24 cellular contexts compared by ENCODE assay signal in genomic region chr7:132083126-132084123, GRCh38.
"Had no signal": no experiment of that assay in that cellular context is flagged by ENCODE, and none has a peak within 500 bp of the region (broad histone marks: within the 10 kb centered on the region; RNA-seq: fewer than 3 reads in every experiment).

No MANE protein-coding gene starts in this region.

- H3K4me1 Mint-ChIP-seq: activated CD4-positive, alpha-beta memory T cell treated with anti-CD3 and anti-CD28 coated beads, Interleukin-2, amount 10 ng/mL, durations not matched to agents 7 days and 5 days; activated naive CD4-positive, alpha-beta T cell treated with anti-CD3 and anti-CD28 coated beads, Interleukin-2, amount 50 U/mL, for 24 hours; central memory CD8-positive, alpha-beta T cell; IgD-negative memory B cell had no signal

- H3K27ac ChIP-seq: ascending aorta, body of pancreas, KMS-11 had no signal

- DNase-seq: activated CD4-positive, alpha-beta memory T cell treated with anti-CD3 and anti-CD28 coated beads, Interleukin-2, amount 10 ng/mL, durations not matched to agents 7 days and 5 days; activated CD4-positive, alpha-beta T cell treated with anti-CD3 and anti-CD28 coated beads, Interleukin-2, amount 50 U/mL, for 1 hour; activated CD4-positive, CD25-positive, alpha-beta regulatory T cell; activated gamma-delta T cell treated with Interleukin-2 at 50 U/mL for 16 hours; activated T-cell treated with anti-CD3 and anti-CD28 coated beads for 4 hours; activated T-cell treated with anti-CD3 and anti-CD28 coated beads, Interleukin-2, amount 50 U/mL, for 48 hours; body of pancreas; NCI-H1092; NCI-H1417; NCI-H2029; NCI-H2107; NCI-H2171 treated with DMSO at 0.1 percent for 48 hours; NCI-H226; NK-92 treated with Interleukin-12 subunit alpha and Interleukin-12 subunit beta, amount 100 ng/mL, for 24 hours; PC-3; SHP77 treated with DMSO at 0.1 percent for 48 hours had no signal

- H3K4me1 ChIP-seq: body of pancreas had no signal

- H3K4me3 Mint-ChIP-seq: activated CD4-positive, alpha-beta memory T cell treated with anti-CD3 and anti-CD28 coated beads, Interleukin-2, amount 10 ng/mL, durations not matched to agents 7 days and 5 days; activated naive CD4-positive, alpha-beta T cell treated with anti-CD3 and anti-CD28 coated beads, Interleukin-2, amount 50 U/mL, for 24 hours; central memory CD8-positive, alpha-beta T cell; IgD-negative memory B cell; T-helper 1 cell treated with Interleukin-12 subunit alpha and Interleukin-12 subunit beta and Interleukin-4 antibody, amounts not matched to agents 30 μg/mL and 1 μg/mL, for 36 hours had no signal

- H3K36me3 Mint-ChIP-seq: activated naive CD4-positive, alpha-beta T cell treated with anti-CD3 and anti-CD28 coated beads, Interleukin-2, amount 50 U/mL, for 24 hours; IgD-negative memory B cell had no signal

- H3K9me3 ChIP-seq: ascending aorta, body of pancreas had no signal

- H3K9me3 Mint-ChIP-seq: activated CD4-positive, alpha-beta memory T cell treated with anti-CD3 and anti-CD28 coated beads, Interleukin-2, amount 10 ng/mL, durations not matched to agents 7 days and 5 days; activated naive CD4-positive, alpha-beta T cell treated with anti-CD3 and anti-CD28 coated beads, Interleukin-2, amount 50 U/mL, for 24 hours; activated T-helper 2 cell treated with anti-CD3 and anti-CD28 coated beads, Interferon-gamma antibody, Interleukin-2, Interleukin-4, amounts not matched to agents 10 μg/mL and 5 μg/mL and 100 μg/mL, durations not matched to agents 14 hours and 24 hours and 36 hours; central memory CD8-positive, alpha-beta T cell; IgD-negative memory B cell; T-helper 1 cell treated with Interleukin-12 subunit alpha and Interleukin-12 subunit beta and Interleukin-4 antibody, amounts not matched to agents 30 μg/mL and 1 μg/mL, for 36 hours had no signal

- H3K4me2 ChIP-seq: KMS-11 had no signal

- H3K4me3 ChIP-seq: ascending aorta, body of pancreas had no signal

- H3K27ac Mint-ChIP-seq: activated CD4-positive, alpha-beta memory T cell treated with anti-CD3 and anti-CD28 coated beads, Interleukin-2, amount 10 ng/mL, durations not matched to agents 7 days and 5 days; activated naive CD4-positive, alpha-beta T cell treated with anti-CD3 and anti-CD28 coated beads, Interleukin-2, amount 50 U/mL, for 24 hours; activated T-helper 2 cell treated with anti-CD3 and anti-CD28 coated beads, Interferon-gamma antibody, Interleukin-2, Interleukin-4, amounts not matched to agents 10 μg/mL and 5 μg/mL and 100 μg/mL, durations not matched to agents 14 hours and 24 hours and 36 hours; IgD-negative memory B cell; T-helper 1 cell treated with Interleukin-12 subunit alpha and Interleukin-12 subunit beta and Interleukin-4 antibody, amounts not matched to agents 30 μg/mL and 1 μg/mL, for 36 hours had no signal

- H3K36me3 ChIP-seq: ascending aorta had no signal

- H3K27me3 ChIP-seq: ascending aorta, body of pancreas had no signal

- H3K9ac ChIP-seq: KMS-11 had no signal

- ATAC-seq: body of pancreas, PC-3 had no signal

- FAIRE-seq: RCC 7860 had no signal
